ENCODE assay signal across 35 cellular contexts in genomic region chr14:78746086-78746595, GRCh38.
"Had no signal": no experiment of that assay in that cellular context is flagged by ENCODE, and none has a peak within 500 bp of the region (broad histone marks: within the 10 kb centered on the region; RNA-seq: fewer than 3 reads in every experiment).

No MANE protein-coding gene starts in this region.

- H3K4me3 Mint-ChIP-seq: activated CD4-positive, alpha-beta memory T cell treated with anti-CD3 and anti-CD28 coated beads, Interleukin-2, amount 10 ng/mL, durations not matched to agents 7 days and 5 days; activated CD8-positive, alpha-beta memory T cell treated with anti-CD3 and anti-CD28 coated beads, Interleukin-2, amount 10 ng/mL, durations not matched to agents 7 days and 5 days; activated naive CD4-positive, alpha-beta T cell treated with anti-CD3 and anti-CD28 coated beads, Interleukin-2, amount 50 U/mL, for 24 hours; activated naive CD8-positive, alpha-beta T cell treated with anti-CD3 and anti-CD28 coated beads, Interleukin-2, amount 10 ng/mL, durations not matched to agents 7 days and 5 days; activated T-cell treated with anti-CD3 and anti-CD28 coated beads, Interleukin-2, amount 50 U/mL, for 24 hours had no signal

- H3K27me3 Mint-ChIP-seq: activated CD4-positive, alpha-beta memory T cell treated with anti-CD3 and anti-CD28 coated beads, Interleukin-2, amount 10 ng/mL, durations not matched to agents 7 days and 5 days; activated CD8-positive, alpha-beta memory T cell treated with anti-CD3 and anti-CD28 coated beads, Interleukin-2, amount 10 ng/mL, durations not matched to agents 7 days and 5 days; activated naive CD8-positive, alpha-beta T cell treated with anti-CD3 and anti-CD28 coated beads, Interleukin-2, amount 10 ng/mL, durations not matched to agents 7 days and 5 days; activated T-cell treated with anti-CD3 and anti-CD28 coated beads, Interleukin-2, amount 50 U/mL, for 24 hours had no signal

- H3K27ac ChIP-seq: body of pancreas, breast epithelium, Peyer's patch, SJSA1, VCaP had no signal

- H3K27me3 ChIP-seq: body of pancreas, breast epithelium, MG63, Peyer's patch, SJSA1 had no signal

- H3K4me1 Mint-ChIP-seq: activated CD4-positive, alpha-beta memory T cell treated with anti-CD3 and anti-CD28 coated beads, Interleukin-2, amount 10 ng/mL, durations not matched to agents 7 days and 5 days; activated CD8-positive, alpha-beta memory T cell treated with anti-CD3 and anti-CD28 coated beads, Interleukin-2, amount 10 ng/mL, durations not matched to agents 7 days and 5 days; activated naive CD4-positive, alpha-beta T cell treated with anti-CD3 and anti-CD28 coated beads, Interleukin-2, amount 50 U/mL, for 24 hours; activated naive CD8-positive, alpha-beta T cell treated with anti-CD3 and anti-CD28 coated beads, Interleukin-2, amount 10 ng/mL, durations not matched to agents 7 days and 5 days had no signal

- DNase-seq: activated CD4-positive, alpha-beta memory T cell treated with anti-CD3 and anti-CD28 coated beads, Interleukin-2, amount 10 ng/mL, durations not matched to agents 7 days and 5 days; activated CD4-positive, alpha-beta T cell treated with anti-CD3 and anti-CD28 coated beads for 1 hour; activated CD4-positive, alpha-beta T cell treated with anti-CD3 and anti-CD28 coated beads for 48 hours; activated CD4-positive, CD25-positive, alpha-beta regulatory T cell; activated CD8-positive, alpha-beta memory T cell treated with anti-CD3 and anti-CD28 coated beads for 24 hours; activated CD8-positive, alpha-beta memory T cell treated with anti-CD3 and anti-CD28 coated beads, Interleukin-2, amount 10 ng/mL, durations not matched to agents 7 days and 5 days; activated gamma-delta T cell; activated naive CD4-positive, alpha-beta T cell treated with Interleukin-2 at 50 U/mL for 16 hours; activated naive CD8-positive, alpha-beta T cell treated with anti-CD3 and anti-CD28 coated beads, Interleukin-2, amount 10 ng/mL, durations not matched to agents 7 days and 5 days; activated T-cell treated with anti-CD3 and anti-CD28 coated beads, Interleukin-2, amount 50 U/mL, for 24 hours; body of pancreas; cerebellar nuclear complex; Kasumi-1; KG1; MG63; NCI-H1092; NCI-H1436 treated with DMSO at 0.1 percent for 48 hours; NCI-H1694 treated with DMSO at 0.1 percent for 48 hours; NCI-H2029; NCI-H510A; NCI-H526; NCI-H748 treated with DMSO at 0.1 percent for 48 hours; PC-3; Peyer's patch; RPMI8226; SHP77 treated with DMSO at 0.1 percent for 48 hours; SW 1271; T-helper 1 cell; T-helper 2 cell; T-helper 9 cell had no signal

- H3K9me3 Mint-ChIP-seq: activated CD4-positive, alpha-beta memory T cell treated with anti-CD3 and anti-CD28 coated beads, Interleukin-2, amount 10 ng/mL, durations not matched to agents 7 days and 5 days; activated naive CD8-positive, alpha-beta T cell treated with anti-CD3 and anti-CD28 coated beads, Interleukin-2, amount 10 ng/mL, durations not matched to agents 7 days and 5 days; activated T-cell treated with anti-CD3 and anti-CD28 coated beads, Interleukin-2, amount 50 U/mL, for 24 hours; activated T-helper 2 cell treated with anti-CD3 and anti-CD28 coated beads, Interferon-gamma antibody, Interleukin-2, Interleukin-4, amounts not matched to agents 10 μg/mL and 5 μg/mL and 100 μg/mL, durations not matched to agents 14 hours and 24 hours and 36 hours had no signal

- H3K27ac Mint-ChIP-seq: activated CD4-positive, alpha-beta memory T cell treated with anti-CD3 and anti-CD28 coated beads, Interleukin-2, amount 10 ng/mL, durations not matched to agents 7 days and 5 days; activated CD8-positive, alpha-beta memory T cell treated with anti-CD3 and anti-CD28 coated beads, Interleukin-2, amount 10 ng/mL, durations not matched to agents 7 days and 5 days; activated naive CD8-positive, alpha-beta T cell treated with anti-CD3 and anti-CD28 coated beads, Interleukin-2, amount 10 ng/mL, durations not matched to agents 7 days and 5 days; activated T-cell treated with anti-CD3 and anti-CD28 coated beads, Interleukin-2, amount 50 U/mL, for 24 hours; activated T-helper 2 cell treated with anti-CD3 and anti-CD28 coated beads, Interferon-gamma antibody, Interleukin-2, Interleukin-4, amounts not matched to agents 10 μg/mL and 5 μg/mL and 100 μg/mL, durations not matched to agents 14 hours and 24 hours and 36 hours had no signal

- H3K36me3 Mint-ChIP-seq: activated CD8-positive, alpha-beta memory T cell treated with anti-CD3 and anti-CD28 coated beads, Interleukin-2, amount 10 ng/mL, durations not matched to agents 7 days and 5 days; activated naive CD4-positive, alpha-beta T cell treated with anti-CD3 and anti-CD28 coated beads, Interleukin-2, amount 50 U/mL, for 24 hours; activated naive CD8-positive, alpha-beta T cell treated with anti-CD3 and anti-CD28 coated beads, Interleukin-2, amount 10 ng/mL, durations not matched to agents 7 days and 5 days had no signal

- H3K4me3 ChIP-seq: body of pancreas, breast epithelium, MG63, Peyer's patch, SJSA1 had no signal
